ENCODE assay signal across 9 cellular contexts in the genomic region with DNA sequence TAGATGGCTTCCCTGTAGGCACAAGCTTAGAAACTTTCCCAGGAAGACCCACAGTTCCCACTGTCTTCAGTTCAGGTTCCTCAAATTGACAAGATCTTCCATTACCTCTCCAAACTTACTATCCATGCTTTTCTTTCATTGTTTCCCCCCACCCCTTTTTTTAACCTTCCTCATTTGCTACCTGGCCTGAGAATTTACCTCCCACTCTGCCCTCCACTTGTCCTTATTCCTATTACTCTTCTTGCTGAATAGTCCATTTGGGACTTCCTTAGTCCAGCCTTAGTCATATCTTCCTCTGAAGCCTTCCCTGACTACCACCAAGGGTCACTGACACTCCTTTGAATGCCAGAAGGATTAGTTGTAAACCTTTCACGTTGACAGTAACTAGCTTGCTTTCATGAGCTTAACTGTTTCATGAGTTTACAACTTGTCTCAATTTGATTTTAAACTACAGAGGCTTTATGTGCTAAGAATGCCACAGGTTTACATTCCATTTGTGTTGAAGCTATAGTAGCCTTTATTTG. TPM values are rescaled to one million over a fixed set of nuclear protein-coding genes. Genes with fewer than 3 reads are reported as not detected.
A peak's percentile ranks its signal among the peaks of the same experiment; 100 is the strongest.
DNase-seq lines count a peak whose midpoint lies in the region; ATAC-seq and TF ChIP-seq lines count a peak whose summit lies in the region.
"Had no signal": no experiment of that assay in that cellular context is flagged by ENCODE, and none has a peak within 500 bp of the region (broad histone marks: within the 10 kb centered on the region; RNA-seq: fewer than 3 reads in every experiment).

No MANE protein-coding gene starts in this region.

- CTCF ChIA-PET in CD4-positive, alpha-beta T cell (lab: Charles Lee): interaction anchor here (1.0 to 1.7 kb wide), 3 partner anchors 19 to 353 kb away, joined by 3 to 4 read pairs (median 3); no protein-coding TSS in a partner anchor

- H3K27ac ChIP-seq in CD4-positive, alpha-beta T cell (ENCODE audit: low read depth, low read length): no peak overlapping the region

- intact Hi-C loops in CD4-positive, alpha-beta T cell (cut with DNase I, micrococcal nuclease): loop anchor here in 1 of 2 experiments (5.0 to 10.0 kb wide), 2 partner anchors 124 to 1083 kb away; a partner anchor contains a TSS
- intact Hi-C loops in sciatic nerve (cut with DNase I): no loop called here

- no peak for TF ChIP-seq CTCF in CD4-positive, alpha-beta T cell (IDR thresholded peaks at IDR 0.05)
- no peak for TF ChIP-seq CTCF in Loucy (conservative IDR thresholded peaks at IDR 0.05; ENCODE audit: low read length)
- TF ChIP-seq CTCF in cardiac fibroblast (IDR thresholded peaks at IDR 0.05; ENCODE audit: low read depth, low read length): no peak
- TF ChIP-seq CTCF in nephron progenitor cell (IDR thresholded peaks at IDR 0.05): no peak

- peaks cover 34% of the 10 kb centered on the region for H4K20me1 ChIP-seq in Loucy (ENCODE audit: insufficient read depth, low read length, poor library complexity, severe bottlenecking)

- POLR2A ChIA-PET in CD4-positive, alpha-beta T cell (lab: Charles Lee): interaction anchor here (0.6 to 2.6 kb wide), 8 partner anchors 10 to 394 kb away, joined by 3 to 23 read pairs (median 6); a partner anchor contains a TSS

- no peaks in the 10 kb centered on the region for H3K9me2 ChIP-seq in Loucy (replicated peaks; ENCODE audit: low read depth, low read length)

- no peak overlapping the region for H2AFZ ChIP-seq in Loucy (ENCODE audit: low read length)

- H3K36me3 Mint-ChIP-seq in CD4-positive, alpha-beta T cell (ENCODE audit: low read depth): peaks cover 15% of the 10 kb centered on the region
- H3K36me3 Mint-ChIP-seq in nephron progenitor cell (ENCODE audit: low read depth): peaks cover 7% of the 10 kb centered on the region

- peak overlapping the region; percentile 96 for H3K27ac Mint-ChIP-seq in CD4-positive, alpha-beta T cell
- no peak overlapping the region for H3K27ac Mint-ChIP-seq in nephron progenitor cell

- peak overlapping the region; percentile 100 for H3K4me3 Mint-ChIP-seq in CD4-positive, alpha-beta T cell
- H3K4me3 Mint-ChIP-seq in nephron progenitor cell: peak overlapping the region; percentile 96

- H3K4me3 ChIP-seq in Loucy (ENCODE audit: low read length, poor library complexity, severe bottlenecking): no peak overlapping the region
- no peak overlapping the region for H3K4me3 ChIP-seq in cardiac fibroblast (replicated peaks in 1 of 2; ENCODE audit: low read depth in 2 of 2, low read length in 2 of 2)

- peaks cover 49% of the 10 kb centered on the region for H3K4me1 ChIP-seq in Loucy (ENCODE audit: insufficient read depth, low read length, poor library complexity, severe bottlenecking)

- H3K27me3 ChIP-seq in CD4-positive, alpha-beta T cell (ENCODE audit: control insufficient read depth, insufficient read depth, low read length): no peaks in the 10 kb centered on the region
- no peaks in the 10 kb centered on the region for H3K27me3 ChIP-seq in Loucy (ENCODE audit: insufficient read depth, low read length, poor library complexity, severe bottlenecking)

- no peak for ATAC-seq in CD4-positive, alpha-beta T cell (ENCODE audit: poor library complexity)
- ATAC-seq in GM21786 (IDR thresholded peaks at IDR 0.05; ENCODE audit: unreplicated experiment) (no peak), sciatic nerve (no peak)

- no peaks in the 10 kb centered on the region for H3F3A ChIP-seq in Loucy (ENCODE audit: low read depth)

- no peaks in the 10 kb centered on the region for H3K27me3 Mint-ChIP-seq in CD4-positive, alpha-beta T cell
- H3K27me3 Mint-ChIP-seq in nephron progenitor cell (ENCODE audit: low read depth, poor library complexity): peaks cover 11% of the 10 kb centered on the region

- peaks cover 37% of the 10 kb centered on the region for H3K79me2 ChIP-seq in Loucy (ENCODE audit: insufficient read depth, low read length)

- no peaks in the 10 kb centered on the region for H3K36me3 ChIP-seq in Loucy (ENCODE audit: insufficient read depth, low read length)

- H3K9me3 ChIP-seq in CD4-positive, alpha-beta T cell (ENCODE audit: control insufficient read depth, low read length): no peaks in the 10 kb centered on the region
- no peaks in the 10 kb centered on the region for H3K9me3 ChIP-seq in Loucy (ENCODE audit: insufficient read depth, low read depth, low read length)

- peak overlapping the region; percentile 81 for H3K9ac ChIP-seq in Loucy (ENCODE audit: low read depth, low read length, poor library complexity, severe bottlenecking)

- DNase-seq in CD4-positive, alpha-beta T cell: no peak
- DNase-seq in cardiac fibroblast (ENCODE audit: low read depth in 2 of 2) (peak; percentile 28 to 82), nephron progenitor cell (no peak), sciatic nerve (ENCODE audit: low spot score) (no peak)
- no peak for DNase-seq in stimulated activated CD4-positive, alpha-beta T cell treated with anti-CD3 and anti-CD28 coated beads, Interleukin-12 subunit alpha, Interleukin-12 subunit beta, amount 100 ng/mL, for 4 hours
- no peak for DNase-seq in activated CD4-positive, alpha-beta T cell treated with anti-CD3 and anti-CD28 coated beads, Interleukin-2, amount 50 U/mL, for 1 hour
- DNase-seq: NCI-H1694 treated with DMSO at 0.1 percent for 48 hours had no signal

- H3K4me1 Mint-ChIP-seq in CD4-positive, alpha-beta T cell (ENCODE audit: low read depth): peaks cover 42% of the 10 kb centered on the region
- H3K4me1 Mint-ChIP-seq in nephron progenitor cell: peaks cover 54% of the 10 kb centered on the region

- peak overlapping the region; percentile 90 for H3K4me2 ChIP-seq in Loucy (ENCODE audit: low read depth, low read length, poor library complexity, severe bottlenecking)

- H3K9me3 Mint-ChIP-seq in CD4-positive, alpha-beta T cell: no peaks in the 10 kb centered on the region
- H3K9me3 Mint-ChIP-seq in nephron progenitor cell: no peaks in the 10 kb centered on the region

RNA-seq across cellular contexts. Expression of a gene that starts 1.2 kb away (rescaled TPM):
- total RNA-seq in CD4-positive, alpha-beta T cell: 10 to 100 TPM; 28.4 to 29.9 TPM
- 96.0 TPM for total RNA-seq in sciatic nerve

RNA-seq across cellular contexts. Expression of a gene that starts 37.7 kb away (rescaled TPM):
- total RNA-seq in CD4-positive, alpha-beta T cell: not detected
- not detected for total RNA-seq in sciatic nerve

RNA-seq across cellular contexts. Expression of a gene that starts 53.8 kb away (rescaled TPM):
- total RNA-seq in CD4-positive, alpha-beta T cell: 1 to 10 TPM; 4.5 to 4.9 TPM
- total RNA-seq in sciatic nerve: 5.9 TPM

Comparison
In these comparisons a context has a peak if more than half of its experiments do, and no peak if none do; other contexts are left out.
1. DNase-seq: peak in cardiac fibroblast (2 of 2); none in CD4-positive, alpha-beta T cell (0 of 10), nephron progenitor cell (single experiment), stimulated activated CD4-positive, alpha-beta T cell treated with anti-CD3 and anti-CD28 coated beads, Interleukin-12 subunit alpha, Interleukin-12 subunit beta, amount 100 ng/mL, for 4 hours (single experiment), sciatic nerve (single experiment) and activated CD4-positive, alpha-beta T cell treated with anti-CD3 and anti-CD28 coated beads, Interleukin-2, amount 50 U/mL, for 1 hour (single experiment).